Comparison of ENCODE assay signal across 8 cellular contexts in the genomic region with DNA sequence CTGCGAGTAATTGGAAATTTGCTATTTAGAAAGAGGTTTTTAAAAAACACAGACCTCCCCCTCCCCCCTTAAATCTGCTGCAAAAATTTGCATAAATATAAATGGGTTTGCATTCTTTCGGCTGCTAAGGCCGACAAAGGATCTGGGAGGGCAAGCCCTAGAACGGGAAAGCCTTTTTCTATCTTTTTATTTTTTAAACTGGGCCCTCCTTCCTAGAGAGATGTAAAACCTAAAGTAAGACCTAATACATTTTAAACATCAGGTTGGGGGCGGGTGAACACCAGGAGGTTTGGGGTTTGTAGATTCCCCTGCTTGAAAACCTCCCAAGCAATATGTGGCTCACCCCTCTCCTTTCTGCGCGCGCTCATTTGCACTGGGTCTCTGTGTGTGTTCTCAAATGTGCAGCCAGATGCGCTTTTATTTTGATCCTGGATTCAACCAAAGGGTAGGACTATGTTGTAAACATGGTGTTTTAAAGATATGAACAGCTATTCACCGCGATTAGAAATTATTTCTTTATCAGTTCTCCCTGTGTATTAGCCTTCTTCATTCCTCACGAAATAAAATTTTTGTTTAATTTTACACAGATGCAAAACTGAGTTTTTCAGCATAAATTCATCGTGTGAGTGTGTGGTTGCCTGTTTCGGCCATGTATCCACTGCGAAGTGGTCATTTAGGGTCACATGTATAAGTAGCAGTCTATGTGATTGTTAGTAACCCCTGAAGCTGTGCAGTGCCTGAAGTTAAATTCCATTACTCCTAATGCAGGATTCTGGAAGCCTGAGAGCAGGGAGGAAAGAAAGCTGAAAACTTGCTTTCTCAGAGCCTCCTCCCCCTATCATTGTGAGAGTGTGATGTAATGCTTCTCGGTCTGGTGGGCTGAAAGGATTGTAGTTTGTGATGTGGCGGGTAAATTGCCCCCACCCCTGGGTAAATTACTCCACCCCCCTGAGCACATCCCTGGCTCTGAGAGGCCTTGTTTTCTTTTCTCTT. TPM values are rescaled to one million over a fixed set of nuclear protein-coding genes. Genes with fewer than 3 reads are reported as not detected.
A peak's percentile ranks its signal among the peaks of the same experiment; 100 is the strongest.
DNase-seq lines count a peak whose midpoint lies in the region; ATAC-seq and TF ChIP-seq lines count a peak whose summit lies in the region.

No MANE protein-coding gene starts in this region.

- H3K27ac Mint-ChIP-seq in glutamatergic neuron (ENCODE audit: unreplicated experiment) (peak overlapping the region; percentile 99), osteocyte (ENCODE audit: unreplicated experiment) (peak overlapping the region; percentile 93)

- no peaks in the 10 kb centered on the region for H3K36me3 Mint-ChIP-seq in glutamatergic neuron (ENCODE audit: unreplicated experiment)
- no peaks in the 10 kb centered on the region for H3K36me3 Mint-ChIP-seq in osteocyte (ENCODE audit: unreplicated experiment)

- peak in 2 of 3 donors; percentile 13 to 20 for DNase-seq in stimulated activated CD4-positive, alpha-beta T cell treated with anti-CD3 and anti-CD28 coated beads, Interleukin-12 subunit alpha, Interleukin-12 subunit beta, amount 100 ng/mL, for 48 hours (ENCODE audit: low read depth in 2 of 3, low spot score in 1 of 3)
- no peak for DNase-seq in stimulated activated CD4-positive, alpha-beta T cell treated with anti-CD3 and anti-CD28 coated beads, Interleukin-12 subunit alpha, Interleukin-12 subunit beta, amount 100 ng/mL, for 4 hours
- DNase-seq in NCI-H748 treated with DMSO at 0.1 percent for 48 hours (lab: John Stamatoyannopoulos, UW) (peak; percentile 33), glutamatergic neuron (peak; percentile 36), osteocyte (ENCODE audit: extremely low spot score, unreplicated experiment) (peak; percentile 66), LoVo (ENCODE audit: low spot score) (no peak)
- peak; percentile 32 for DNase-seq in activated naive CD4-positive, alpha-beta T cell treated with anti-CD3 and anti-CD28 coated beads, Interleukin-2, amount 50 U/mL, for 16 hours

- H3K27me3 Mint-ChIP-seq in glutamatergic neuron (ENCODE audit: unreplicated experiment), result peaks cover 2% of the 10 kb centered on the region
- no peaks in the 10 kb centered on the region for H3K27me3 Mint-ChIP-seq in osteocyte (ENCODE audit: unreplicated experiment)

- peaks cover 5% of the 10 kb centered on the region for H3K9me3 Mint-ChIP-seq in glutamatergic neuron (ENCODE audit: unreplicated experiment)
- H3K9me3 Mint-ChIP-seq in osteocyte (ENCODE audit: unreplicated experiment), result no peaks in the 10 kb centered on the region

- no peak for ATAC-seq in HG03159 (IDR thresholded peaks at IDR 0.05; ENCODE audit: unreplicated experiment)

- peak overlapping the region; percentile 94 for H3K4me3 Mint-ChIP-seq in glutamatergic neuron (ENCODE audit: unreplicated experiment)
- peak overlapping the region; percentile 90 for H3K4me3 Mint-ChIP-seq in osteocyte (ENCODE audit: unreplicated experiment)

- TF ChIP-seq CTCF in glutamatergic neuron (IDR thresholded peaks at IDR 0.05; ENCODE audit: partially characterized antibody, unreplicated experiment), result no peak
- no peak for TF ChIP-seq CTCF in osteocyte (IDR thresholded peaks at IDR 0.05)

- H3K4me1 Mint-ChIP-seq in glutamatergic neuron (ENCODE audit: low read depth, unreplicated experiment) (peaks cover 29% of the 10 kb centered on the region), osteocyte (ENCODE audit: unreplicated experiment) (peaks cover 56% of the 10 kb centered on the region)

RNA-seq across cellular contexts. Expression of a gene that starts 1.0 kb away (rescaled TPM):
- total RNA-seq in glutamatergic neuron (ENCODE audit: unreplicated experiment), result 62.0 TPM
- 47.4 and 50.3 TPM in 2 replicates for total RNA-seq in osteocyte

Comparison
In these comparisons a context has a peak if more than half of its experiments do, and no peak if none do; other contexts are left out.
1. DNase-seq: peak in stimulated activated CD4-positive, alpha-beta T cell treated with anti-CD3 and anti-CD28 coated beads, Interleukin-12 subunit alpha, Interleukin-12 subunit beta, amount 100 ng/mL, for 48 hours (2 of 3), NCI-H748 treated with DMSO at 0.1 percent for 48 hours (single experiment), activated naive CD4-positive, alpha-beta T cell treated with anti-CD3 and anti-CD28 coated beads, Interleukin-2, amount 50 U/mL, for 16 hours (single experiment), glutamatergic neuron (single experiment) and osteocyte (single experiment); none in stimulated activated CD4-positive, alpha-beta T cell treated with anti-CD3 and anti-CD28 coated beads, Interleukin-12 subunit alpha, Interleukin-12 subunit beta, amount 100 ng/mL, for 4 hours (single experiment) and LoVo (single experiment).